20 cellular contexts compared by ENCODE assay signal in the genomic region with DNA sequence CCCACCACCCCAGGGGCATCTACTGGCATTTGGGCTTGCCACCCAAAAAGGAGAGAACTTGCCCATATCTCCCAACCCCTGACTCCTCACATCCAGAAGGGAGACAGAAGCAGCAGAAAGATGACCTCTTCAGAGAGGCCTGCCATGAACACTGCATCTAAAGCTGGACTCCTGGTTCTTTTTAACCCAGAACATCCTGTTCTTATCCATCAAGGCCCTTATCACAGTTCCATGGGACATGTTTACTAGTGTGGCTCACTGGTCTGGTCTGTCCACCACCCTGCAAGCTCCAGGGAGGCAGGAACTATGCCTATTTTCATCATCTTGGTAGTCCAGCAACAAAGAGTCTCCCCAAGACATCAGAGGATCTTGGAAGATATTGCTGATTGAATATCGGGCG.
"Had no signal": no experiment of that assay in that cellular context is flagged by ENCODE, and none has a peak within 500 bp of the region (broad histone marks: within the 10 kb centered on the region; RNA-seq: fewer than 3 reads in every experiment).

No MANE protein-coding gene starts in this region.

- ATAC-seq: activated T-cell treated with anti-CD3 and anti-CD28 coated beads, Interleukin-2, amount 50 U/mL, for 72 hours; effector memory CD8-positive, alpha-beta T cell; left lobe of liver; stimulated activated naive CD8-positive, alpha-beta T cell treated with anti-CD3 and anti-CD28 coated beads, Interleukin-15, Interleukin-2, amounts not matched to agents 100 U/mL and 50 U/mL, for 24 hours had no signal

- FAIRE-seq: astrocyte had no signal

- H3K36me3 ChIP-seq: prostate gland, SJSA1, thyroid gland had no signal

- H3K4me3 ChIP-seq: prostate gland, SJSA1, thyroid gland had no signal

- H3K4me1 ChIP-seq: prostate gland, SJSA1 had no signal

- H3K9me3 ChIP-seq: prostate gland, SJSA1, thyroid gland had no signal

- H3K27me3 ChIP-seq: SJSA1, thyroid gland had no signal

- H3K27ac ChIP-seq: SJSA1, thyroid gland had no signal

- DNase-seq: activated CD4-positive, alpha-beta memory T cell treated with anti-CD3 and anti-CD28 coated beads, Interleukin-2, amount 10 ng/mL, durations not matched to agents 7 days and 5 days; activated CD8-positive, alpha-beta memory T cell treated with anti-CD3 and anti-CD28 coated beads, Interleukin-2, amount 50 U/mL, for 4 hours; activated gamma-delta T cell treated with Interleukin-2 at 50 U/mL for 16 hours; activated naive CD8-positive, alpha-beta T cell treated with anti-CD3 and anti-CD28 coated beads for 36 hours; activated T-cell treated with anti-CD3 and anti-CD28 coated beads, Interleukin-2, amount 50 U/mL, for 72 hours; central memory CD4-positive, alpha-beta T cell; effector memory CD8-positive, alpha-beta T cell; erythroblast; islet precursor cell; mesendoderm; nephron progenitor cell; stimulated activated CD4-positive, alpha-beta T cell treated with anti-CD3 and anti-CD28 coated beads, Interleukin-4, amount 100 ng/mL, for 1 hour; stimulated activated CD8-positive, alpha-beta memory T cell treated with anti-CD3 and anti-CD28 coated beads, Interleukin-4, amount 100 ng/mL, for 48 hours; stimulated activated naive CD8-positive, alpha-beta T cell treated with anti-CD3 and anti-CD28 coated beads, Interleukin-15, Interleukin-2, amounts not matched to agents 100 U/mL and 50 U/mL, for 24 hours; T-helper 9 cell; thyroid gland had no signal
